In the genomic region with DNA sequence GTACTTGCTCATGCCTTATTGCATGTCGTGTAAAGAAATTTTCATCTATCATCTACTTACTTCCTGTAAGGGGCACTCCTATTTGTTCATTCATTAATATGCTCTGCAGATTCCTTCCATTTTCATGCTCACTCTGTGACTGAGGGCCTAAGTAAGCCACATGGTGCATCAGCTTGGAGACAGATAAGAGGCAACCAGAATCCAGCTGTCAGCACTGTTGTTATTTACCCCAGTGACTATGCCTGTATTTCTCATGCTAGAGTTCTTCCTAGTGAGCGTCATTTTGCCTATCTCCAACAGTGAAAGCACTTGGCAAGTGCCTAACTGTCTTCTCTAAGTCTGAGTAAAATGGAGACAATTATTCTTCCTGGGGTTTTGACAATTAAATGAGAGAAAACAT, we compare ENCODE assay signal across 16 cellular contexts.
"Had no signal": no experiment of that assay in that cellular context is flagged by ENCODE, and none has a peak within 500 bp of the region (broad histone marks: within the 10 kb centered on the region; RNA-seq: fewer than 3 reads in every experiment).

No MANE protein-coding gene starts in this region.

- ATAC-seq: activated CD8-positive, alpha-beta T cell treated with anti-CD3 and anti-CD28 coated beads for 36 hours; mucosa of descending colon; natural killer cell treated with Interleukin-12 subunit alpha and Interleukin-12 subunit beta and Interleukin-15 and Interleukin-18, amount 100 ng/mL, for 72 hours; sciatic nerve had no signal

- H3K36me3 ChIP-seq: prostate gland had no signal

- H3K27ac ChIP-seq: prostate gland had no signal

- DNase-seq: activated CD4-positive, alpha-beta T cell treated with anti-CD3 and anti-CD28 coated beads for 1 hour; activated CD8-positive, alpha-beta memory T cell treated with anti-CD3 and anti-CD28 coated beads, Interleukin-2, amount 50 U/mL, for 48 hours; activated CD8-positive, alpha-beta T cell treated with anti-CD3 and anti-CD28 coated beads for 36 hours; activated naive CD8-positive, alpha-beta T cell treated with anti-CD3 and anti-CD28 coated beads, Interleukin-2, amount 10 ng/mL, durations not matched to agents 7 days and 5 days; aorta; immature natural killer cell; left cardiac atrium; mucosa of descending colon; nucleus accumbens; stimulated activated CD4-positive, alpha-beta T cell treated with anti-CD3 and anti-CD28 coated beads, Interleukin-2, amount 100 ng/mL, for 48 hours; stimulated activated naive CD4-positive, alpha-beta T cell treated with Interleukin-2 at 50 U/mL for 16 hours; T-helper 9 cell; trophoblast cell had no signal

- H3K4me1 ChIP-seq: prostate gland had no signal

- H3K9me3 ChIP-seq: mucosa of descending colon, prostate gland had no signal

- H3K4me3 ChIP-seq: mucosa of descending colon, prostate gland had no signal
